Comparison of ENCODE assay signal across 31 cellular contexts in the genomic region with DNA sequence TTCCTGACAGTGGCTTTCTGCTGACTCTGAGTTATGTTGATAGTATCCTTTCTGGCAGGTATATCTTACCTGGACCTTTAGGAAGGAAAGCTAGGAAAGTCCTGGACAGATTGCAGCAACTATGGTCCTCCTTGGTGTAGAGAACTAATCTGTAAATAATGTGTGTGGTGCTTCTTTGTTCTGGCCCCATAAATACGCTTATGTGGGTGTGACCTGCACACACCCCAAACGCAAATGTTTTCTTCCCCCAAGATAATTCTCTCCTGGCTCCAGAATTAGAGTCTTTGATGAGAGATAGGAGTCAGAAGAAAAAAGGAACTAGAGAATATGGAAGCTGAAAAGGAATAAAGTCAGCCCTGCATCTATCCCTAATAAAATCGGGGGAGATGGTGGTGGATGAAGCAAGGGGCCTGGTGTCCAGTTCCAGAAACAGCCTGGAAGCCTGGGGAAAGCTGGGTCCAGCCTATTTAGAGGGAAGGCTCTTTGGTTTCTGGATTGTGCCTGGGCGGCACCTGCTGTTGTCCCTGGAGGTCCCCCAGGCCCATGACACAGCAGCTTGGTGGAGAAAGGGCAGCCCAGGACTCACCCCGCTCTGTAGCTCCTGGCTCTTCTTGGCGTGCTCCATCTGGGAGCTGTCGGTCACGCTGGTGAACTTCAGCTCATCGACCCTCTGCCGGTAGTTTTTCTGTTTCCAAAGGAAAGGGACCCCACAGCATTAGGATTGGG. TPM values are rescaled to one million over a fixed set of nuclear protein-coding genes. Genes with fewer than 3 reads are reported as not detected.
"Had no signal": no experiment of that assay in that cellular context is flagged by ENCODE, and none has a peak within 500 bp of the region (broad histone marks: within the 10 kb centered on the region; RNA-seq: fewer than 3 reads in every experiment).

No MANE protein-coding gene starts in this region.

- H3K36me3 Mint-ChIP-seq: activated naive CD4-positive, alpha-beta T cell treated with anti-CD3 and anti-CD28 coated beads, Interleukin-2, amount 50 U/mL, for 24 hours; natural killer cell treated with Interleukin-12 subunit alpha and Interleukin-12 subunit beta and Interleukin-15 and Interleukin-18, amount 100 ng/mL, for 72 hours; stimulated activated memory B cell treated with anti-CD40 and anti-IgM and Interleukin-4, amounts not matched to agents 10 μg/mL and 1 μg/mL and 100 μg/mL, for 72 hours; type B pancreatic cell had no signal

- H3K27ac ChIP-seq: esophagus muscularis mucosa, foreskin keratinocyte, lower lobe of right lung, neutrophil, uterus had no signal

- H3K4me3 Mint-ChIP-seq: activated CD4-positive, alpha-beta T cell treated with anti-CD3 and anti-CD28 coated beads, Interleukin-2, amount 10 ng/mL, durations not matched to agents 7 days and 5 days; activated CD8-positive, alpha-beta T cell treated with anti-CD3 and anti-CD28 coated beads for 36 hours; activated naive CD4-positive, alpha-beta T cell treated with anti-CD3 and anti-CD28 coated beads, Interleukin-2, amount 50 U/mL, for 24 hours; activated naive CD8-positive, alpha-beta T cell treated with anti-CD3 and anti-CD28 coated beads, Interleukin-2, amount 50 U/mL, for 24 hours; activated T-cell treated with anti-CD3 and anti-CD28 coated beads, Interleukin-2, amount 50 U/mL, for 4 hours; activated T-helper 17 cell treated with anti-CD3 and anti-CD28 coated beads, Interleukin-2, amount 50 U/mL, for 72 hours; dendritic cell treated with granulocyte-macrophage colony-stimulating factor and Interleukin-4, amounts not matched to agents 40 ng/mL and 50 ng/mL, for 4 days; natural killer cell treated with Interleukin-12 subunit alpha and Interleukin-12 subunit beta and Interleukin-15 and Interleukin-18, amount 100 ng/mL, for 72 hours; stimulated activated memory B cell treated with anti-CD40 and anti-IgM and Interleukin-4, amounts not matched to agents 10 μg/mL and 1 μg/mL and 100 μg/mL, for 72 hours; stimulated activated naive CD8-positive, alpha-beta T cell treated with anti-CD3 and anti-CD28 coated beads, Interleukin-15, amount 100 ng/mL, for 72 hours; T-helper 1 cell treated with Interleukin-12 subunit alpha and Interleukin-12 subunit beta and Interleukin-4 antibody, amounts not matched to agents 30 μg/mL and 1 μg/mL, for 36 hours; type B pancreatic cell had no signal

- H3K27me3 ChIP-seq: esophagus muscularis mucosa, uterus had no signal

- H3K27ac Mint-ChIP-seq: activated CD4-positive, alpha-beta T cell treated with anti-CD3 and anti-CD28 coated beads, Interleukin-2, amount 10 ng/mL, durations not matched to agents 7 days and 5 days; activated CD8-positive, alpha-beta T cell treated with anti-CD3 and anti-CD28 coated beads for 36 hours; activated naive CD4-positive, alpha-beta T cell treated with anti-CD3 and anti-CD28 coated beads, Interleukin-2, amount 50 U/mL, for 24 hours; activated naive CD8-positive, alpha-beta T cell treated with anti-CD3 and anti-CD28 coated beads, Interleukin-2, amount 50 U/mL, for 24 hours; activated T-helper 17 cell treated with anti-CD3 and anti-CD28 coated beads, Interleukin-2, amount 50 U/mL, for 72 hours; dendritic cell treated with granulocyte-macrophage colony-stimulating factor and Interleukin-4, amounts not matched to agents 40 ng/mL and 50 ng/mL, for 4 days; natural killer cell treated with Interleukin-12 subunit alpha and Interleukin-12 subunit beta and Interleukin-15 and Interleukin-18, amount 100 ng/mL, for 72 hours; stimulated activated memory B cell treated with anti-CD40 and anti-IgM and Interleukin-4, amounts not matched to agents 10 μg/mL and 1 μg/mL and 100 μg/mL, for 72 hours; stimulated activated naive CD8-positive, alpha-beta T cell treated with anti-CD3 and anti-CD28 coated beads, Interleukin-15, amount 100 ng/mL, for 72 hours; T-helper 1 cell treated with Interleukin-12 subunit alpha and Interleukin-12 subunit beta and Interleukin-4 antibody, amounts not matched to agents 30 μg/mL and 1 μg/mL, for 36 hours; type B pancreatic cell had no signal

- DNase-seq: activated CD4-positive, alpha-beta T cell treated with anti-CD3 and anti-CD28 coated beads, Interleukin-2, amount 10 ng/mL, durations not matched to agents 7 days and 5 days; activated CD4-positive, CD25-positive, alpha-beta regulatory T cell treated with anti-CD3 and anti-CD28 coated beads, Interleukin-2, amount 50 U/mL, for 72 hours; activated CD8-positive, alpha-beta T cell treated with anti-CD3 and anti-CD28 coated beads for 36 hours; activated naive CD8-positive, alpha-beta T cell treated with anti-CD3 and anti-CD28 coated beads, Interleukin-2, amount 50 U/mL, for 24 hours; activated T-cell treated with anti-CD3 and anti-CD28 coated beads, Interleukin-2, amount 50 U/mL, for 4 hours; amygdala; central memory CD4-positive, alpha-beta T cell; foreskin keratinocyte; hippocampal formation; lower lobe of right lung; mesenchymal stem cell; stimulated activated CD4-positive, alpha-beta T cell treated with anti-CD3 and anti-CD28 coated beads, Interleukin-12 subunit alpha, Interleukin-12 subunit beta, amount 100 ng/mL, for 4 hours; stimulated activated CD4-positive, alpha-beta T cell treated with anti-CD3 and anti-CD28 coated beads, Interleukin-4, amount 100 ng/mL, for 24 hours; stimulated activated naive CD8-positive, alpha-beta T cell treated with anti-CD3 and anti-CD28 coated beads, Interleukin-15, amount 100 ng/mL, for 72 hours; substantia nigra; SW 1271; T-helper 9 cell; uterus had no signal

- H3K9me3 ChIP-seq: esophagus muscularis mucosa, lower lobe of right lung, neutrophil, uterus had no signal

- H3K9me3 Mint-ChIP-seq: activated CD4-positive, alpha-beta T cell treated with anti-CD3 and anti-CD28 coated beads, Interleukin-2, amount 10 ng/mL, durations not matched to agents 7 days and 5 days; activated CD8-positive, alpha-beta T cell treated with anti-CD3 and anti-CD28 coated beads for 36 hours; activated naive CD4-positive, alpha-beta T cell treated with anti-CD3 and anti-CD28 coated beads, Interleukin-2, amount 50 U/mL, for 24 hours; activated naive CD8-positive, alpha-beta T cell treated with anti-CD3 and anti-CD28 coated beads, Interleukin-2, amount 50 U/mL, for 24 hours; activated T-cell treated with anti-CD3 and anti-CD28 coated beads, Interleukin-2, amount 50 U/mL, for 4 hours; activated T-helper 17 cell treated with anti-CD3 and anti-CD28 coated beads, Interleukin-2, amount 50 U/mL, for 72 hours; dendritic cell treated with granulocyte-macrophage colony-stimulating factor and Interleukin-4, amounts not matched to agents 40 ng/mL and 50 ng/mL, for 4 days; natural killer cell treated with Interleukin-12 subunit alpha and Interleukin-12 subunit beta and Interleukin-15 and Interleukin-18, amount 100 ng/mL, for 72 hours; stimulated activated naive CD8-positive, alpha-beta T cell treated with anti-CD3 and anti-CD28 coated beads, Interleukin-15, amount 100 ng/mL, for 72 hours; T-helper 1 cell treated with Interleukin-12 subunit alpha and Interleukin-12 subunit beta and Interleukin-4 antibody, amounts not matched to agents 30 μg/mL and 1 μg/mL, for 36 hours; type B pancreatic cell had no signal

- FAIRE-seq: keratinocyte, TTC549 had no signal

- H3K36me3 ChIP-seq: lower lobe of right lung, neutrophil, uterus had no signal

- H3K4me1 ChIP-seq: foreskin keratinocyte, lower lobe of right lung, uterus had no signal

- H3K4me1 Mint-ChIP-seq: activated CD4-positive, alpha-beta T cell treated with anti-CD3 and anti-CD28 coated beads, Interleukin-2, amount 10 ng/mL, durations not matched to agents 7 days and 5 days; activated naive CD4-positive, alpha-beta T cell treated with anti-CD3 and anti-CD28 coated beads, Interleukin-2, amount 50 U/mL, for 24 hours; activated naive CD8-positive, alpha-beta T cell treated with anti-CD3 and anti-CD28 coated beads, Interleukin-2, amount 50 U/mL, for 24 hours; activated T-helper 17 cell treated with anti-CD3 and anti-CD28 coated beads, Interleukin-2, amount 50 U/mL, for 72 hours; stimulated activated memory B cell treated with anti-CD40 and anti-IgM and Interleukin-4, amounts not matched to agents 10 μg/mL and 1 μg/mL and 100 μg/mL, for 72 hours; stimulated activated naive CD8-positive, alpha-beta T cell treated with anti-CD3 and anti-CD28 coated beads, Interleukin-15, amount 100 ng/mL, for 72 hours had no signal

- ATAC-seq: activated CD8-positive, alpha-beta T cell treated with anti-CD3 and anti-CD28 coated beads for 36 hours; activated naive CD8-positive, alpha-beta T cell treated with anti-CD3 and anti-CD28 coated beads, Interleukin-2, amount 50 U/mL, for 24 hours; activated T-cell treated with anti-CD3 and anti-CD28 coated beads, Interleukin-2, amount 50 U/mL, for 4 hours; activated T-helper 17 cell treated with anti-CD3 and anti-CD28 coated beads, Interleukin-2, amount 50 U/mL, for 72 hours; foreskin keratinocyte; lower lobe of right lung; stimulated activated memory B cell treated with anti-CD40 and anti-IgM and Interleukin-4, amounts not matched to agents 10 μg/mL and 1 μg/mL and 100 μg/mL, for 72 hours; stimulated activated naive CD8-positive, alpha-beta T cell treated with anti-CD3 and anti-CD28 coated beads, Interleukin-15, amount 100 ng/mL, for 72 hours had no signal

- H3K4me3 ChIP-seq: esophagus muscularis mucosa, lower lobe of right lung, uterus had no signal

RNA-seq across cellular contexts. Expression of a gene that starts 38.2 kb away (rescaled TPM):
- total RNA-seq: activated CD4-positive, alpha-beta T cell treated with anti-CD3 and anti-CD28 coated beads, Interleukin-2, amount 10 ng/mL, durations not matched to agents 7 days and 5 days; activated CD8-positive, alpha-beta T cell treated with anti-CD3 and anti-CD28 coated beads for 36 hours; activated T-cell treated with anti-CD3 and anti-CD28 coated beads, Interleukin-2, amount 50 U/mL, for 4 hours; activated T-helper 17 cell treated with anti-CD3 and anti-CD28 coated beads, Interleukin-2, amount 50 U/mL, for 72 hours; esophagus muscularis mucosa; foreskin keratinocyte; glomerular endothelial cell; lower lobe of right lung; natural killer cell treated with Interleukin-12 subunit alpha and Interleukin-12 subunit beta and Interleukin-15 and Interleukin-18, amount 100 ng/mL, for 72 hours; osteocyte had no signal
- polyA plus RNA-seq: foreskin keratinocyte, keratinocyte had no signal
